In genomic region chr1:79745928-79746327, GRCh38 we compare ENCODE assay signal across 2 cellular contexts.
TF ChIP-seq lines count a peak whose summit lies in the region.

No MANE protein-coding gene starts in this region.

TF ChIP-seq in A549, 52 proteins besides CTCF, POLR2A, EP300 and RAD21:
- TF ChIP-seq HOXA7 (CRISPR knock-in tag; IDR thresholded peaks at IDR 0.05) (no peak), TP53 (CRISPR knock-in tag; IDR thresholded peaks at IDR 0.05) (no peak), FOSL2 (IDR thresholded peaks at IDR 0.05) (0 out of 2 replicates have a peak, but pooled peaks have one; percentile 10), FOSL2 (CRISPR knock-in tag; IDR thresholded peaks at IDR 0.05) (peak; percentile 47)
TF ChIP-seq in A549: peak in this region for 1.

TF ChIP-seq in IMR-90, 13 proteins besides CTCF, POLR2A, EP300 and RAD21:
- TF ChIP-seq CEBPB (IDR thresholded peaks at IDR 0.05; ENCODE audit: low read depth, low read length) = no peak
